Comparison of ENCODE assay signal across 1 cellular context in genomic region chr10:132539431-132539839, GRCh38.
TF ChIP-seq lines count a peak whose summit lies in the region.

No MANE protein-coding gene starts in this region.

TF ChIP-seq in GM23338, 12 proteins besides CTCF, POLR2A, EP300 and RAD21 (continued from another document):
- TF ChIP-seq ZNF462 (CRISPR knock-in tag; IDR thresholded peaks at IDR 0.05) (no peak), ZNF331 (CRISPR knock-in tag; IDR thresholded peaks at IDR 0.05; ENCODE audit: low read depth) (no peak), ZNF114 (CRISPR knock-in tag; IDR thresholded peaks at IDR 0.05) (no peak), EZH2phosphoT487 (IDR thresholded peaks at IDR 0.05; ENCODE audit: unreplicated experiment) (no peak), CREB1 (CRISPR knock-in tag; IDR thresholded peaks at IDR 0.05; ENCODE audit: low read depth) (no peak), POLR2AphosphoS5 (IDR thresholded peaks at IDR 0.05; ENCODE audit: low read depth) (no peak)
